Comparison of ENCODE assay signal across 19 cellular contexts in genomic region chr18:10475633-10476388, GRCh38. TPM values are rescaled to one million over a fixed set of nuclear protein-coding genes. Genes with fewer than 3 reads are reported as not detected.
DNase-seq lines count a peak whose midpoint lies in the region; ATAC-seq and TF ChIP-seq lines count a peak whose summit lies in the region.
"Had no signal": no experiment of that assay in that cellular context is flagged by ENCODE, and none has a peak within 500 bp of the region (broad histone marks: within the 10 kb centered on the region; RNA-seq: fewer than 3 reads in every experiment).

No MANE protein-coding gene starts in this region.

- peak overlapping the region; percentile 45; the same call in 1 of the 2 replicates for H2AFZ ChIP-seq in OCI-LY7 (ENCODE audit: low read length)

- H3K36me3 ChIP-seq in BLaER1 (peaks cover 9% of the 10 kb centered on the region; the same call in 1 of the 2 replicates), OCI-LY7 (ENCODE audit: insufficient read depth, low read length) (no peaks in the 10 kb centered on the region)
- H3K36me3 ChIP-seq: neutrophil had no signal

- no peaks in the 10 kb centered on the region for H3K36me3 Mint-ChIP-seq in activated T-cell treated with anti-CD3 and anti-CD28 coated beads, Interleukin-2, amount 50 U/mL, for 72 hours (ENCODE audit: insufficient read depth in 2 of 2)
- H3K36me3 Mint-ChIP-seq: activated naive CD8-positive, alpha-beta T cell treated with anti-CD3 and anti-CD28 coated beads for 36 hours had no signal

- H3K4me1 Mint-ChIP-seq in activated T-cell treated with anti-CD3 and anti-CD28 coated beads, Interleukin-2, amount 50 U/mL, for 72 hours (ENCODE audit: low read depth): no peaks in the 10 kb centered on the region
- H3K4me1 Mint-ChIP-seq: activated naive CD8-positive, alpha-beta T cell treated with anti-CD3 and anti-CD28 coated beads for 36 hours had no signal

- peak overlapping the region; percentile 55; the same call in 1 of the 2 replicates for H3K9ac ChIP-seq in BLaER1

- peak overlapping the region; percentile 96 for H3K4me2 ChIP-seq in BLaER1
- peak overlapping the region; percentile 8; the same call in 1 of the 2 replicates for H3K4me2 ChIP-seq in OCI-LY7 (ENCODE audit: low read length)

- DNase-seq in OCI-LY7 (ENCODE audit: low spot score): peak; percentile 25
- peak; percentile 24 for DNase-seq in germinal center (ENCODE audit: low spot score)
- DNase-seq in posterior cingulate gyrus: peak in 9 of 10 donors; percentile 33 to 88 (median 53)
- no peak for DNase-seq in activated T-cell treated with anti-CD3 and anti-CD28 coated beads, Interleukin-2, amount 50 U/mL, for 72 hours
- DNase-seq: activated CD4-positive, alpha-beta T cell treated with anti-CD3 and anti-CD28 coated beads, Interleukin-2, amount 50 U/mL, for 48 hours; activated naive CD8-positive, alpha-beta T cell treated with anti-CD3 and anti-CD28 coated beads for 36 hours; activated T-cell treated with anti-CD3 and anti-CD28 coated beads, Interleukin-2, amount 50 U/mL, for 4 hours; cerebellar nuclear complex; KBM-7; NCI-H1417 treated with DMSO at 0.1 percent for 48 hours; stimulated activated CD4-positive, alpha-beta T cell treated with anti-CD3 and anti-CD28 coated beads, Interleukin-4, amount 100 ng/mL, for 1 hour; stimulated activated CD8-positive, alpha-beta memory T cell treated with anti-CD3 and anti-CD28 coated beads, Interleukin-4, amount 100 ng/mL, for 48 hours had no signal

- H4K20me1 ChIP-seq in BLaER1 (no peaks in the 10 kb centered on the region), OCI-LY7 (ENCODE audit: insufficient read depth, low read length) (no peaks in the 10 kb centered on the region)

- no peak overlapping the region for H3K4me3 Mint-ChIP-seq in activated T-cell treated with anti-CD3 and anti-CD28 coated beads, Interleukin-2, amount 50 U/mL, for 72 hours
- H3K4me3 Mint-ChIP-seq: activated naive CD8-positive, alpha-beta T cell treated with anti-CD3 and anti-CD28 coated beads for 36 hours; activated T-cell treated with anti-CD3 and anti-CD28 coated beads, Interleukin-2, amount 50 U/mL, for 4 hours had no signal

- H3K27ac ChIP-seq in BLaER1 (peak overlapping the region; percentile 79), OCI-LY7 (ENCODE audit: low read depth, low read length, poor library complexity, severe bottlenecking) (no peak overlapping the region)
- H3K27ac ChIP-seq: neutrophil had no signal

- peaks cover 24% of the 10 kb centered on the region for H3K27me3 Mint-ChIP-seq in activated T-cell treated with anti-CD3 and anti-CD28 coated beads, Interleukin-2, amount 50 U/mL, for 72 hours (ENCODE audit: low read depth)

- H3K4me3 ChIP-seq in BLaER1 (peak overlapping the region; percentile 57), OCI-LY7 (ENCODE audit: low read depth, low read length, poor library complexity, severe bottlenecking) (no peak overlapping the region)
- H3K4me3 ChIP-seq: lung had no signal

- intact Hi-C loops in OCI-LY7 (cut with micrococcal nuclease; ENCODE audit: unreplicated experiment) (no loop called here), posterior cingulate gyrus (cut with DNase I) (no loop called here)

- H3K9me3 ChIP-seq in BLaER1 (no peaks in the 10 kb centered on the region), OCI-LY7 (ENCODE audit: low read length) (no peaks in the 10 kb centered on the region)
- H3K9me3 ChIP-seq: neutrophil had no signal

- ATAC-seq in HG02763 (IDR thresholded peaks at IDR 0.05; ENCODE audit: unreplicated experiment) (no peak), GM18907 (IDR thresholded peaks at IDR 0.05; ENCODE audit: unreplicated experiment) (no peak), GM21367 (IDR thresholded peaks at IDR 0.05; ENCODE audit: unreplicated experiment) (no peak)
- no peak for ATAC-seq in activated T-cell treated with anti-CD3 and anti-CD28 coated beads, Interleukin-2, amount 50 U/mL, for 72 hours (replicated peaks in 1 of 2)
- ATAC-seq: activated T-cell treated with anti-CD3 and anti-CD28 coated beads, Interleukin-2, amount 50 U/mL, for 4 hours had no signal

- no peak overlapping the region for H3K27ac Mint-ChIP-seq in activated T-cell treated with anti-CD3 and anti-CD28 coated beads, Interleukin-2, amount 50 U/mL, for 72 hours
- H3K27ac Mint-ChIP-seq: activated naive CD8-positive, alpha-beta T cell treated with anti-CD3 and anti-CD28 coated beads for 36 hours had no signal

- no peaks in the 10 kb centered on the region for H3K9me2 ChIP-seq in OCI-LY7 (ENCODE audit: insufficient read depth, low read length)

- no peaks in the 10 kb centered on the region for H3K27me3 ChIP-seq in BLaER1

- no peak for TF ChIP-seq CTCF in OCI-LY7 (conservative IDR thresholded peaks at IDR 0.05; ENCODE audit: low read length)

- CTCF ChIA-PET in OCI-LY7 (lab: Charles Lee; ENCODE audit: unreplicated experiment): no interaction called here

- H3K9me3 Mint-ChIP-seq in activated T-cell treated with anti-CD3 and anti-CD28 coated beads, Interleukin-2, amount 50 U/mL, for 72 hours: no peaks in the 10 kb centered on the region
- H3K9me3 Mint-ChIP-seq: activated naive CD8-positive, alpha-beta T cell treated with anti-CD3 and anti-CD28 coated beads for 36 hours; activated T-cell treated with anti-CD3 and anti-CD28 coated beads, Interleukin-2, amount 50 U/mL, for 4 hours had no signal

- H3K4me1 ChIP-seq in BLaER1 (peaks cover 77% of the 10 kb centered on the region), OCI-LY7 (ENCODE audit: insufficient read depth, low read length, poor library complexity, severe bottlenecking) (peaks cover 41% of the 10 kb centered on the region)

- POLR2A ChIA-PET in OCI-LY7 (lab: Charles Lee): interaction anchor here (0.9 kb wide), 1 partner anchor 12 kb away, joined by 3 read pairs; no protein-coding TSS in a partner anchor

- no peaks in the 10 kb centered on the region for H3K79me2 ChIP-seq in OCI-LY7 (ENCODE audit: insufficient read depth, low read depth, low read length)

- BruUV-seq in OCI-LY7 (replicated peaks; lab: Mats Ljungman, UMichigan): no TSS peak

RNA-seq across cellular contexts. Expression of gene APCDD1, which starts 21.4 kb away (rescaled TPM):
- total RNA-seq in OCI-LY7 (2014; rRNA removed; shearing (Covaris generic)): 0.08 TPM in 1 of 2 replicates, not detected in the other
- not detected in 2 replicates for total RNA-seq in OCI-LY7 (2022)
- total RNA-seq in activated T-cell treated with anti-CD3 and anti-CD28 coated beads, Interleukin-2, amount 50 U/mL, for 72 hours: not detected
- total RNA-seq: activated naive CD8-positive, alpha-beta T cell treated with anti-CD3 and anti-CD28 coated beads for 36 hours; SK-MEL-5 had no signal

RNA-seq across cellular contexts. Expression of gene NAPG, which starts 50.0 kb away (rescaled TPM):
- total RNA-seq in OCI-LY7 (2014; rRNA removed; shearing (Covaris generic)): 34.6 and 41.4 TPM in 2 replicates
- 52.3 and 52.9 TPM in 2 replicates for total RNA-seq in OCI-LY7 (2022)
- total RNA-seq in activated T-cell treated with anti-CD3 and anti-CD28 coated beads, Interleukin-2, amount 50 U/mL, for 72 hours: 10 to 100 TPM; 36.5 to 37.9 TPM

Comparison
In these comparisons a context has a peak if more than half of its experiments do, and no peak if none do; other contexts are left out.
1. DNase-seq: peak in OCI-LY7 (single experiment), germinal center (single experiment) and posterior cingulate gyrus (9 of 10); none in activated T-cell treated with anti-CD3 and anti-CD28 coated beads, Interleukin-2, amount 50 U/mL, for 72 hours (0 of 2).